ENCODE assay signal across 15 cellular contexts in genomic region chr4:17562157-17562556, GRCh38. TPM values are rescaled to one million over a fixed set of nuclear protein-coding genes. Genes with fewer than 3 reads are reported as not detected.
DNase-seq lines count a peak whose midpoint lies in the region; ATAC-seq and TF ChIP-seq lines count a peak whose summit lies in the region.
"Had no signal": no experiment of that assay in that cellular context is flagged by ENCODE, and none has a peak within 500 bp of the region (broad histone marks: within the 10 kb centered on the region; RNA-seq: fewer than 3 reads in every experiment).

No MANE protein-coding gene starts in this region.

- H3K27ac Mint-ChIP-seq in activated T-helper 1 cell treated with anti-CD3 and anti-CD28 coated beads, Interleukin-12 subunit alpha, Interleukin-12 subunit beta, Interleukin-2, Interleukin-4 antibody, amounts not matched to agents 30 ng/mL and 10 ng/mL and 1 ng/mL, durations not matched to agents 14 hours and 24 hours and 36 hours = no peak overlapping the region

- intact Hi-C loops in OCI-LY7 (cut with micrococcal nuclease; ENCODE audit: unreplicated experiment) = no loop called here
- intact Hi-C loops in activated T-helper 1 cell treated with anti-CD3 and anti-CD28 coated beads, Interleukin-12 subunit alpha, Interleukin-12 subunit beta, Interleukin-2, Interleukin-4 antibody, amounts not matched to agents 30 ng/mL and 10 ng/mL and 1 ng/mL, durations not matched to agents 14 hours and 24 hours and 36 hours (cut with micrococcal nuclease) = no loop called here

- H3K36me3 Mint-ChIP-seq in activated T-helper 1 cell treated with anti-CD3 and anti-CD28 coated beads, Interleukin-12 subunit alpha, Interleukin-12 subunit beta, Interleukin-2, Interleukin-4 antibody, amounts not matched to agents 30 ng/mL and 10 ng/mL and 1 ng/mL, durations not matched to agents 14 hours and 24 hours and 36 hours (ENCODE audit: low read depth) = no peaks in the 10 kb centered on the region

- no peak overlapping the region for H3K4me2 ChIP-seq in OCI-LY7 (ENCODE audit: low read length)

- BruUV-seq in OCI-LY7 (replicated peaks; lab: Mats Ljungman, UMichigan) = no TSS peak

- no peak overlapping the region for H2AFZ ChIP-seq in OCI-LY7 (ENCODE audit: low read length)

- TF ChIP-seq POLR2A in erythroblast (IDR thresholded peaks at IDR 0.05; ENCODE audit: low read length) = no peak

- H3K9me3 ChIP-seq in OCI-LY7 (ENCODE audit: low read length) = no peaks in the 10 kb centered on the region

- H3K9me3 Mint-ChIP-seq in activated T-helper 1 cell treated with anti-CD3 and anti-CD28 coated beads, Interleukin-12 subunit alpha, Interleukin-12 subunit beta, Interleukin-2, Interleukin-4 antibody, amounts not matched to agents 30 ng/mL and 10 ng/mL and 1 ng/mL, durations not matched to agents 14 hours and 24 hours and 36 hours = no peaks in the 10 kb centered on the region
- H3K9me3 Mint-ChIP-seq: central memory CD8-positive, alpha-beta T cell had no signal

- no peak overlapping the region for H3K4me3 ChIP-seq in GM12865 (ENCODE audit: low read depth, low read length)
- no peak overlapping the region for H3K4me3 ChIP-seq in OCI-LY7 (ENCODE audit: low read depth, low read length, poor library complexity, severe bottlenecking)

- H3K4me3 Mint-ChIP-seq in activated T-helper 1 cell treated with anti-CD3 and anti-CD28 coated beads, Interleukin-12 subunit alpha, Interleukin-12 subunit beta, Interleukin-2, Interleukin-4 antibody, amounts not matched to agents 30 ng/mL and 10 ng/mL and 1 ng/mL, durations not matched to agents 14 hours and 24 hours and 36 hours = no peak overlapping the region
- H3K4me3 Mint-ChIP-seq: central memory CD8-positive, alpha-beta T cell had no signal

- H3K79me2 ChIP-seq in OCI-LY7 (ENCODE audit: insufficient read depth, low read depth, low read length) = no peaks in the 10 kb centered on the region

- POLR2A ChIA-PET in OCI-LY7 (lab: Charles Lee) = no interaction called here
- POLR2A ChIA-PET in RWPE1 (lab: Yijun Ruan, JAX; ENCODE audit: low non-redundant PET) = no interaction called here

- no peak overlapping the region for H3K27ac ChIP-seq in 22Rv1
- H3K27ac ChIP-seq in OCI-LY7 (ENCODE audit: low read depth, low read length, poor library complexity, severe bottlenecking) = no peak overlapping the region
- H3K27ac ChIP-seq in RWPE1 = no peak overlapping the region

- ATAC-seq in HG03571 (IDR thresholded peaks at IDR 0.05; ENCODE audit: unreplicated experiment) = no peak

- H4K20me1 ChIP-seq in OCI-LY7 (ENCODE audit: insufficient read depth, low read length) = no peaks in the 10 kb centered on the region

- CTCF ChIA-PET in OCI-LY7 (lab: Charles Lee; ENCODE audit: unreplicated experiment) (interaction anchor here (0.6 kb wide), 1 partner anchor 51 kb away, joined by 3 read pairs; no protein-coding TSS in a partner anchor), RWPE1 (lab: Yijun Ruan, JAX) (interaction anchor here (0.6 kb wide), 1 partner anchor 1847 kb away, joined by 3 read pairs; no protein-coding TSS in a partner anchor)

- H3K4me1 Mint-ChIP-seq in activated T-helper 1 cell treated with anti-CD3 and anti-CD28 coated beads, Interleukin-12 subunit alpha, Interleukin-12 subunit beta, Interleukin-2, Interleukin-4 antibody, amounts not matched to agents 30 ng/mL and 10 ng/mL and 1 ng/mL, durations not matched to agents 14 hours and 24 hours and 36 hours (ENCODE audit: low read depth) = no peaks in the 10 kb centered on the region
- H3K4me1 Mint-ChIP-seq: central memory CD8-positive, alpha-beta T cell had no signal

- TF ChIP-seq CTCF in 22Rv1 (IDR thresholded peaks at IDR 0.05) = peak; percentile 56
- peak; percentile 20 for TF ChIP-seq CTCF in GM12865 (IDR thresholded peaks at IDR 0.05; ENCODE audit: insufficient read depth, low read depth, low read length, missing control alignments)
- peak; percentile 67 for TF ChIP-seq CTCF in OCI-LY7 (conservative IDR thresholded peaks at IDR 0.05; ENCODE audit: low read length)
- no peak for TF ChIP-seq CTCF in RWPE1 (conservative IDR thresholded peaks at IDR 0.05; ENCODE audit: low read depth)
- TF ChIP-seq CTCF in GM13976 (IDR thresholded peaks at IDR 0.05; ENCODE audit: borderline replicate concordance, control extremely low read depth, extremely low read depth, insufficient read depth, missing control alignments) = no peak

- peaks cover 1% of the 10 kb centered on the region for H3K27me3 Mint-ChIP-seq in activated T-helper 1 cell treated with anti-CD3 and anti-CD28 coated beads, Interleukin-12 subunit alpha, Interleukin-12 subunit beta, Interleukin-2, Interleukin-4 antibody, amounts not matched to agents 30 ng/mL and 10 ng/mL and 1 ng/mL, durations not matched to agents 14 hours and 24 hours and 36 hours (ENCODE audit: insufficient read depth)
- H3K27me3 Mint-ChIP-seq: central memory CD8-positive, alpha-beta T cell had no signal

- H3K4me1 ChIP-seq in OCI-LY7 (ENCODE audit: insufficient read depth, low read length, poor library complexity, severe bottlenecking) = no peaks in the 10 kb centered on the region

- no peaks in the 10 kb centered on the region for H3K9me2 ChIP-seq in OCI-LY7 (ENCODE audit: insufficient read depth, low read length)

- H3K36me3 ChIP-seq in OCI-LY7 (ENCODE audit: insufficient read depth, low read length) = no peaks in the 10 kb centered on the region

- in situ Hi-C loops in GM13976 (cut with MboI; ENCODE audit: low sequenced_read_pairs, unreplicated experiment) = loop anchor here (25.0 kb wide), 1 partner anchor 800 kb away; no protein-coding TSS in a partner anchor

- DNase-seq in GM12865 (ENCODE audit: low read depth) = peak; percentile 26
- peak; percentile 37 for DNase-seq in OCI-LY7 (ENCODE audit: low spot score)
- peak; percentile 20 to 30 for DNase-seq in erythroblast (lab: John Stamatoyannopoulos, UW)
- DNase-seq in RWPE1 (ENCODE audit: low spot score) = no peak
- no peak for DNase-seq in activated T-helper 1 cell treated with anti-CD3 and anti-CD28 coated beads, Interleukin-12 subunit alpha, Interleukin-12 subunit beta, Interleukin-2, Interleukin-4 antibody, amounts not matched to agents 30 ng/mL and 10 ng/mL and 1 ng/mL, durations not matched to agents 14 hours and 24 hours and 36 hours (ENCODE audit: low spot score)
- DNase-seq in GM13976 (ENCODE audit: low spot score) = no peak
- DNase-seq: activated CD4-positive, alpha-beta T cell treated with anti-CD3 and anti-CD28 coated beads, Interleukin-2, amount 50 U/mL, for 4 hours; NCI-H1436; retina; stimulated activated CD4-positive, alpha-beta T cell treated with anti-CD3 and anti-CD28 coated beads, Interleukin-4, amount 100 ng/mL, for 24 hours; stimulated activated naive CD4-positive, alpha-beta T cell treated with Interleukin-2 at 50 U/mL for 16 hours had no signal

RNA-seq across cellular contexts. Expression of gene LAP3, which starts 14.8 kb away (rescaled TPM):
- total RNA-seq in OCI-LY7 (2014; rRNA removed; shearing (Covaris generic)) = 111 and 115 TPM in 2 replicates
- total RNA-seq in OCI-LY7 (2022) = 101 and 104 TPM in 2 replicates
- total RNA-seq in activated T-helper 1 cell treated with anti-CD3 and anti-CD28 coated beads, Interleukin-12 subunit alpha, Interleukin-12 subunit beta, Interleukin-2, Interleukin-4 antibody, amounts not matched to agents 30 ng/mL and 10 ng/mL and 1 ng/mL, durations not matched to agents 14 hours and 24 hours and 36 hours = 108 and 109 TPM in 2 replicates

RNA-seq across cellular contexts. Expression of gene CLRN2, which starts 47.2 kb away (rescaled TPM):
- not detected in 2 replicates for total RNA-seq in OCI-LY7 (2014; rRNA removed; shearing (Covaris generic))
- total RNA-seq in OCI-LY7 (2022) = not detected in 2 replicates
- total RNA-seq in activated T-helper 1 cell treated with anti-CD3 and anti-CD28 coated beads, Interleukin-12 subunit alpha, Interleukin-12 subunit beta, Interleukin-2, Interleukin-4 antibody, amounts not matched to agents 30 ng/mL and 10 ng/mL and 1 ng/mL, durations not matched to agents 14 hours and 24 hours and 36 hours = not detected in 2 replicates
- total RNA-seq: mononuclear cell had no signal

RNA-seq across cellular contexts. Expression of gene QDPR, which starts 50.3 kb away (rescaled TPM):
- total RNA-seq in OCI-LY7 (2014; rRNA removed; shearing (Covaris generic)) = 2.9 and 3.9 TPM in 2 replicates
- 2.5 and 2.8 TPM in 2 replicates for total RNA-seq in OCI-LY7 (2022)
- 28.7 and 29.7 TPM in 2 replicates for total RNA-seq in activated T-helper 1 cell treated with anti-CD3 and anti-CD28 coated beads, Interleukin-12 subunit alpha, Interleukin-12 subunit beta, Interleukin-2, Interleukin-4 antibody, amounts not matched to agents 30 ng/mL and 10 ng/mL and 1 ng/mL, durations not matched to agents 14 hours and 24 hours and 36 hours

RNA-seq across cellular contexts. Expression of gene MED28, which starts 52.3 kb away (rescaled TPM):
- total RNA-seq in OCI-LY7 (2014; rRNA removed; shearing (Covaris generic)) = 20.7 and 27.0 TPM in 2 replicates
- 78.2 and 86.2 TPM in 2 replicates for total RNA-seq in OCI-LY7 (2022)
- total RNA-seq in activated T-helper 1 cell treated with anti-CD3 and anti-CD28 coated beads, Interleukin-12 subunit alpha, Interleukin-12 subunit beta, Interleukin-2, Interleukin-4 antibody, amounts not matched to agents 30 ng/mL and 10 ng/mL and 1 ng/mL, durations not matched to agents 14 hours and 24 hours and 36 hours = 46.6 and 49.6 TPM in 2 replicates

Comparison
In these comparisons a context has a peak if more than half of its experiments do, and no peak if none do; other contexts are left out.
1. CTCF ChIP-seq: peak in 22Rv1 (single experiment), GM12865 (single experiment) and OCI-LY7 (single experiment); none in RWPE1 (single experiment) and GM13976 (single experiment).
2. DNase-seq: peak in GM12865 (single experiment), OCI-LY7 (single experiment) and erythroblast (2 of 2); none in RWPE1 (single experiment), activated T-helper 1 cell treated with anti-CD3 and anti-CD28 coated beads, Interleukin-12 subunit alpha, Interleukin-12 subunit beta, Interleukin-2, Interleukin-4 antibody, amounts not matched to agents 30 ng/mL and 10 ng/mL and 1 ng/mL, durations not matched to agents 14 hours and 24 hours and 36 hours (single experiment) and GM13976 (single experiment).